ENCODE assay signal across 17 cellular contexts in genomic region chr10:51425431-51425830, GRCh38.
A peak's percentile ranks its signal among the peaks of the same experiment; 100 is the strongest.
DNase-seq lines count a peak whose midpoint lies in the region; ATAC-seq and TF ChIP-seq lines count a peak whose summit lies in the region.
"Had no signal": no experiment of that assay in that cellular context is flagged by ENCODE, and none has a peak within 500 bp of the region (broad histone marks: within the 10 kb centered on the region; RNA-seq: fewer than 3 reads in every experiment).

No MANE protein-coding gene starts in this region.

- ATAC-seq in gastrocnemius medialis: no peak
- ATAC-seq in GM21447 (IDR thresholded peaks at IDR 0.05; ENCODE audit: unreplicated experiment): no peak
- ATAC-seq: activated CD4-positive, alpha-beta T cell treated with anti-CD3 and anti-CD28 coated beads for 36 hours had no signal

- no peak overlapping the region for H3K9ac ChIP-seq in adipocyte (ENCODE audit: low read length)

- no peaks in the 10 kb centered on the region for H3K9me3 Mint-ChIP-seq in osteocyte (ENCODE audit: unreplicated experiment)

- H3K27ac Mint-ChIP-seq in osteocyte (ENCODE audit: unreplicated experiment): peak overlapping the region; percentile 67
- H3K27ac Mint-ChIP-seq: activated CD4-positive, alpha-beta T cell treated with anti-CD3 and anti-CD28 coated beads for 36 hours; progenitor cell of endocrine pancreas had no signal

- H3K27me3 ChIP-seq in adipocyte (replicated peaks; ENCODE audit: control insufficient read depth, insufficient read depth, low read length): no peaks in the 10 kb centered on the region
- H3K27me3 ChIP-seq in gastrocnemius medialis: no peaks in the 10 kb centered on the region

- H3K27ac ChIP-seq in gastrocnemius medialis: no peak overlapping the region
- H3K27ac ChIP-seq: HL-60 had no signal

- in situ Hi-C loops in gastrocnemius medialis (cut with MboI; ENCODE audit: low sequenced_read_pairs in 4 of 4): loop anchor here in 2 of 4 donors (10.0 to 25.0 kb wide), 4 partner anchors 351 to 789 kb away; partner anchors contain the start of gene PRKG1 (in 1 of the 2)

- no peaks in the 10 kb centered on the region for H3K27me3 Mint-ChIP-seq in osteocyte (ENCODE audit: unreplicated experiment)
- H3K27me3 Mint-ChIP-seq: brain, progenitor cell of endocrine pancreas had no signal

- H3K36me3 ChIP-seq in adipocyte (ENCODE audit: control insufficient read depth, insufficient read depth, low read length, severe bottlenecking) (no peaks in the 10 kb centered on the region), gastrocnemius medialis (no peaks in the 10 kb centered on the region)

- H3K4me3 ChIP-seq in adipocyte (ENCODE audit: low read length): no peak overlapping the region
- H3K4me3 ChIP-seq in fibroblast of pulmonary artery (replicated peaks; ENCODE audit: low read depth, low read length): no peak overlapping the region
- no peak overlapping the region for H3K4me3 ChIP-seq in gastrocnemius medialis

- TF ChIP-seq CTCF in fibroblast of pulmonary artery (IDR thresholded peaks at IDR 0.05; ENCODE audit: low read length, missing control alignments) (no peak), osteocyte (IDR thresholded peaks at IDR 0.05) (no peak), gastrocnemius medialis (IDR thresholded peaks at IDR 0.05 in 4 of 5, conservative IDR thresholded peaks at IDR 0.05 in 1 of 5) (no peak)

- peak; percentile 17 for DNase-seq in DMS 273 treated with DMSO at 0.1 percent for 48 hours (lab: John Stamatoyannopoulos, UW)
- DNase-seq in adipocyte (ENCODE audit: low read depth): peak; percentile 47
- DNase-seq in fibroblast of pulmonary artery (ENCODE audit: low read depth): peak; percentile 63
- DNase-seq in osteocyte (ENCODE audit: extremely low spot score, unreplicated experiment): no peak
- no peak for DNase-seq in gastrocnemius medialis
- DNase-seq in activated CD4-positive, alpha-beta T cell treated with anti-CD3 and anti-CD28 coated beads, Interleukin-2, amount 50 U/mL, for 4 hours: no peak
- DNase-seq in NCI-H187 (lab: John Stamatoyannopoulos, UW): no peak
- DNase-seq: activated CD4-positive, alpha-beta T cell treated with anti-CD3 and anti-CD28 coated beads for 36 hours; activated CD8-positive, alpha-beta memory T cell treated with anti-CD3 and anti-CD28 coated beads, Interleukin-2, amount 50 U/mL, for 4 hours; effector memory CD4-positive, alpha-beta T cell; KBM-7; NCI-H1105; NCI-H2171 had no signal

- TF ChIP-seq POLR2A in gastrocnemius medialis (IDR thresholded peaks at IDR 0.05): no peak

- no peaks in the 10 kb centered on the region for H3K36me3 Mint-ChIP-seq in osteocyte (ENCODE audit: unreplicated experiment)
- H3K36me3 Mint-ChIP-seq: brain had no signal

- H3K4me1 Mint-ChIP-seq in osteocyte (ENCODE audit: unreplicated experiment): peaks cover 21% of the 10 kb centered on the region
- H3K4me1 Mint-ChIP-seq: activated CD4-positive, alpha-beta T cell treated with anti-CD3 and anti-CD28 coated beads for 36 hours had no signal

- no peaks in the 10 kb centered on the region for H3K9me3 ChIP-seq in adipocyte (ENCODE audit: control insufficient read depth, low read length)
- H3K9me3 ChIP-seq in gastrocnemius medialis: no peaks in the 10 kb centered on the region

- no peak overlapping the region for H3K4me3 Mint-ChIP-seq in osteocyte (ENCODE audit: unreplicated experiment)
- H3K4me3 Mint-ChIP-seq: activated CD4-positive, alpha-beta T cell treated with anti-CD3 and anti-CD28 coated beads for 36 hours had no signal

- H3K4me1 ChIP-seq in adipocyte (ENCODE audit: control insufficient read depth, insufficient read depth, low read length) (peaks cover 16% of the 10 kb centered on the region), gastrocnemius medialis (peaks cover 17 to 25% of the 10 kb centered on the region in 2 donors)

- intact Hi-C loops in gastrocnemius medialis (cut with DNase I; ENCODE audit: low total_unique reads): no loop called here

Comparison
In these comparisons a context has a peak if more than half of its experiments do, and no peak if none do; other contexts are left out.
1. DNase-seq: peak in DMS 273 treated with DMSO at 0.1 percent for 48 hours (single experiment), adipocyte (single experiment) and fibroblast of pulmonary artery (single experiment); none in osteocyte (single experiment), gastrocnemius medialis (0 of 2), activated CD4-positive, alpha-beta T cell treated with anti-CD3 and anti-CD28 coated beads, Interleukin-2, amount 50 U/mL, for 4 hours (0 of 2) and NCI-H187 (0 of 2).